In the genomic region with DNA sequence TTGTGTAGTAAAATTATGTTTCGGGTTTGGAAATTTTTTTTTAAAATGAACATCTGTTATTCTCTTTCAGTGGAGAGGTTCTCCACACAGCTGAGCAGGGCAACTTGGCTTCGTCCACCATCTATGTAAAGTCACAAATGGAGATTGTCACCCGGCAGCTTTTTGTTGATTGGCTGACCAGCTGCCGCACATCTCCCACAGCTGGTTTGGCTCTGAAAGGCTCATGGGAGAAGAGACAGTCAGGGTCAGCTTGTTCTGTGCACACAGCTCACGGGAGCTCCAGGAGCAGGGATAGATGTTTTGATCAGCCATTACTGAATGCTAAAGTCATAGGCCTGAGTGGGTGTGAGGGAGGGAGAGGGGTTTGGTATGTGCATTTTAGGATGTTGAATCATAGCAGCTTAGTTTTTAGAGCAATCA, we compare ENCODE assay signal across 12 cellular contexts. TPM values are rescaled to one million over a fixed set of nuclear protein-coding genes. Genes with fewer than 3 reads are reported as not detected.
A peak's percentile ranks its signal among the peaks of the same experiment; 100 is the strongest.
DNase-seq lines count a peak whose midpoint lies in the region; ATAC-seq, FAIRE-seq and TF ChIP-seq lines count a peak whose summit lies in the region.
"Had no signal": no experiment of that assay in that cellular context is flagged by ENCODE, and none has a peak within 500 bp of the region (broad histone marks: within the 10 kb centered on the region; RNA-seq: fewer than 3 reads in every experiment).

No MANE protein-coding gene starts in this region.

- H3K36me3 ChIP-seq in SJCRH30: no peaks in the 10 kb centered on the region
- H3K36me3 ChIP-seq in pancreas: no peaks in the 10 kb centered on the region

- H3K27me3 ChIP-seq in SJCRH30 (no peaks in the 10 kb centered on the region), pancreas (no peaks in the 10 kb centered on the region)

- H3K27ac ChIP-seq in SJCRH30 (peak overlapping the region; percentile 59), pancreas (no peak overlapping the region)
- H3K27ac ChIP-seq: C4-2B had no signal

- no peak overlapping the region for H3K27ac Mint-ChIP-seq in glutamatergic neuron (ENCODE audit: unreplicated experiment)

- peaks cover 2% of the 10 kb centered on the region for H3K27me3 Mint-ChIP-seq in glutamatergic neuron (ENCODE audit: unreplicated experiment)

- no peak overlapping the region for H3K4me3 Mint-ChIP-seq in glutamatergic neuron (ENCODE audit: unreplicated experiment)

- H3K36me3 Mint-ChIP-seq in glutamatergic neuron (ENCODE audit: unreplicated experiment): no peaks in the 10 kb centered on the region

- 75 to 81% methylated on average over 5 of the region's 5 CpGs for WGBS in pancreas, 2 donors

- H3K4me1 ChIP-seq in SJCRH30 (peaks cover 7% of the 10 kb centered on the region), pancreas (no peaks in the 10 kb centered on the region)

- no peak for FAIRE-seq in pancreas (lab: Jason Lieb, UNC)
- FAIRE-seq: small intestine had no signal

- TF ChIP-seq CTCF in AG09309 (IDR thresholded peaks at IDR 0.05; ENCODE audit: control insufficient read depth, insufficient read depth, low read depth, low read length, missing control alignments): no peak
- TF ChIP-seq CTCF in pancreas (IDR thresholded peaks at IDR 0.05): no peak
- no peak for TF ChIP-seq CTCF in glutamatergic neuron (IDR thresholded peaks at IDR 0.05; ENCODE audit: partially characterized antibody, unreplicated experiment)

- intact Hi-C loops in pancreas (cut with DNase I): no loop called here

- peaks cover 2% of the 10 kb centered on the region for H3K9me3 Mint-ChIP-seq in glutamatergic neuron (ENCODE audit: unreplicated experiment)

- H3K9me3 ChIP-seq in SJCRH30 (replicated peaks) (no peaks in the 10 kb centered on the region), pancreas (no peaks in the 10 kb centered on the region)

- H3K4me3 ChIP-seq in AG09309 (ENCODE audit: control insufficient read depth, low read depth, low read length) (no peak overlapping the region), SJCRH30 (no peak overlapping the region), pancreas (no peak overlapping the region)

- H3K4me1 Mint-ChIP-seq in glutamatergic neuron (ENCODE audit: low read depth, unreplicated experiment): no peaks in the 10 kb centered on the region

- peak in 3 of 4 donors; percentile 42 to 62 (median 59) for ATAC-seq in pancreas
- ATAC-seq in GM18873 (IDR thresholded peaks at IDR 0.05; ENCODE audit: low FRiP score, unreplicated experiment): no peak
- ATAC-seq: left colon had no signal

- peak; percentile 64 for DNase-seq in AG09309 (ENCODE audit: low read depth)
- DNase-seq in SJCRH30: peak in 1 of 2 experiments; percentile 32
- peak; percentile 71 for DNase-seq in fibroblast of the conjunctiva (ENCODE audit: low read depth)
- no peak for DNase-seq in pancreas
- no peak for DNase-seq in NCI-H446 treated with DMSO at 0.1 percent for 48 hours (lab: John Stamatoyannopoulos, UW)
- DNase-seq in glutamatergic neuron: no peak
- DNase-seq in inferior parietal cortex (ENCODE audit: extremely low spot score): no peak
- DNase-seq: KG1, small intestine had no signal

RNA-seq across cellular contexts. Expression of a gene that starts 12.9 kb away (rescaled TPM):
- total RNA-seq in SJCRH30 (2014; rRNA removed; shearing (Covaris generic)): 14.5 and 18.0 TPM in 2 replicates
- total RNA-seq in pancreas (100 to 1,000 TPM in 1 of 6 donors, 10 to 100 TPM in 3, 1 to 10 TPM in 2; 6.1 to 100 (median 30.1) TPM), glutamatergic neuron (ENCODE audit: unreplicated experiment) (0.86 TPM)
- 10 to 100 TPM in 1 of 2 donors, 1 to 10 TPM in 1; 6.9 to 12.7 TPM for polyA plus RNA-seq in pancreas

Comparison
In these comparisons a context has a peak if more than half of its experiments do, and no peak if none do; other contexts are left out.
1. DNase-seq: peak in AG09309 (single experiment) and fibroblast of the conjunctiva (single experiment); none in pancreas (0 of 6), NCI-H446 treated with DMSO at 0.1 percent for 48 hours (single experiment), glutamatergic neuron (single experiment) and inferior parietal cortex (single experiment).